Comparison of ENCODE assay signal across 1 cellular context in the genomic region with DNA sequence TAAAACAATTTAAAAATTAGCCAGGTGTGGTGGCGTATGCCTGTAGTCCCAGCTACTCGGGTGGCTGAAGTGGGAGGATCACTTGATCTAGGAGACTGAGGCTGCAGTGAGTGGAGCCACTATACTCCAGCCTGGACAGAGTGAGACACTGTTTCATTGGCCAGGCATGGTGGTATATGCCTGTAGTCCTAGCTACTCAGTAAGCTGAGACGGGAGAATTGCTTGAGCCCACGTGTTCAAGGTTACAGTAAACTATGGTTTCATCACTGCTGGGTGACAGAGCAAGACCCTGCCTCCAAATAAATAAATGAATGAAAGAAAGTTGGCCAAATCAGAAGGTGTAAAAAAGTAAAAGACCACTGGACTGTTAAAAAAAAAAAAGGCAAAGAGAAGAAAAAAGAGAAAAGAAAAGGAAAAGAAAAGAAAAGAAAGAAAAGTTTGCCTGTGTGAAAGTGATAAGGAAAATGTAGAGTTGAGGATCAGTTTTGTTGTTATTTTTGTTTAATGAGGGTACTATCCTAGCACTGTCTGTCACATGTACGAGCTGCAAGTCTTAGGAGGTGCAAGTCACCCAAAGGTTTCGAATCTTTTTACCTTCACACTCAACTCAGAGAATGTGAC.
TF ChIP-seq lines count a peak whose summit lies in the region.

No MANE protein-coding gene starts in this region.

TF ChIP-seq in IMR-90, 13 proteins besides CTCF, POLR2A, EP300 and RAD21 (continued from another document):
- TF ChIP-seq, protein P1, sequence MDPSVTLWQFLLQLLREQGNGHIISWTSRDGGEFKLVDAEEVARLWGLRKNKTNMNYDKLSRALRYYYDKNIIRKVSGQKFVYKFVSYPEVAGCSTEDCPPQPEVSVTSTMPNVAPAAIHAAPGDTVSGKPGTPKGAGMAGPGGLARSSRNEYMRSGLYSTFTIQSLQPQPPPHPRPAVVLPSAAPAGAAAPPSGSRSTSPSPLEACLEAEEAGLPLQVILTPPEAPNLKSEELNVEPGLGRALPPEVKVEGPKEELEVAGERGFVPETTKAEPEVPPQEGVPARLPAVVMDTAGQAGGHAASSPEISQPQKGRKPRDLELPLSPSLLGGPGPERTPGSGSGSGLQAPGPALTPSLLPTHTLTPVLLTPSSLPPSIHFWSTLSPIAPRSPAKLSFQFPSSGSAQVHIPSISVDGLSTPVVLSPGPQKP (IDR thresholded peaks at IDR 0.05; ENCODE audit: borderline replicate concordance, low read depth, low read length), result no peak
- TF ChIP-seq CEBPB (IDR thresholded peaks at IDR 0.05; ENCODE audit: low read depth, low read length) (no peak), NFE2L2 (IDR thresholded peaks at IDR 0.05; ENCODE audit: low read depth, low read length) (no peak), BHLHE40 (IDR thresholded peaks at IDR 0.05; ENCODE audit: low read depth, low read length) (no peak), FOS (IDR thresholded peaks at IDR 0.05; ENCODE audit: low read depth, low read length) (no peak)
- TF ChIP-seq, protein P2, sequence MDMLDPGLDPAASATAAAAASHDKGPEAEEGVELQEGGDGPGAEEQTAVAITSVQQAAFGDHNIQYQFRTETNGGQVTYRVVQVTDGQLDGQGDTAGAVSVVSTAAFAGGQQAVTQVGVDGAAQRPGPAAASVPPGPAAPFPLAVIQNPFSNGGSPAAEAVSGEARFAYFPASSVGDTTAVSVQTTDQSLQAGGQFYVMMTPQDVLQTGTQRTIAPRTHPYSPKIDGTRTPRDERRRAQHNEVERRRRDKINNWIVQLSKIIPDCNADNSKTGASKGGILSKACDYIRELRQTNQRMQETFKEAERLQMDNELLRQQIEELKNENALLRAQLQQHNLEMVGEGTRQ (IDR thresholded peaks at IDR 0.05; ENCODE audit: low read depth, low read length), result no peak
